ENCODE assay signal across 9 cellular contexts in genomic region chr2:127859712-127860085, GRCh38. TPM values are rescaled to one million over a fixed set of nuclear protein-coding genes. Genes with fewer than 3 reads are reported as not detected.
A peak's percentile ranks its signal among the peaks of the same experiment; 100 is the strongest.
DNase-seq lines count a peak whose midpoint lies in the region; ATAC-seq and TF ChIP-seq lines count a peak whose summit lies in the region.
"Had no signal": no experiment of that assay in that cellular context is flagged by ENCODE, and none has a peak within 500 bp of the region (broad histone marks: within the 10 kb centered on the region; RNA-seq: fewer than 3 reads in every experiment).

No MANE protein-coding gene starts in this region.

- peak overlapping the region; percentile 69 to 88 (median 80) for H3K4me3 Mint-ChIP-seq in CD8-positive, alpha-beta memory T cell

- peaks cover 0 to 31% (median 9%) of the 10 kb centered on the region in 3 donors for H3K36me3 Mint-ChIP-seq in CD8-positive, alpha-beta memory T cell

- peak overlapping the region in 7 of 8 donors; percentile 21 to 88 (median 76) for H3K27ac Mint-ChIP-seq in CD8-positive, alpha-beta memory T cell

- TF ChIP-seq CTCF in hepatocyte (IDR thresholded peaks at IDR 0.05; ENCODE audit: poor library complexity): no peak

- peaks cover 7% of the 10 kb centered on the region for H3K36me3 ChIP-seq in CD8-positive, alpha-beta memory T cell (ENCODE audit: insufficient read depth, low read length)
- no peaks in the 10 kb centered on the region for H3K36me3 ChIP-seq in hepatocyte (replicated peaks; ENCODE audit: insufficient read depth, low read depth)

- peak overlapping the region; percentile 64 for H3K4me2 ChIP-seq in hepatocyte

- peak; percentile 49 to 78 (median 53) for DNase-seq in CD8-positive, alpha-beta memory T cell
- DNase-seq in NCI-H2171 (lab: John Stamatoyannopoulos, UW): peak; percentile 27
- DNase-seq in activated T-cell treated with anti-CD3 and anti-CD28 coated beads, Interleukin-2, amount 50 U/mL, for 1 hour: peak; percentile 75
- peak; percentile 93 for DNase-seq in hepatocyte (ENCODE audit: low spot score)
- DNase-seq in stimulated activated CD4-positive, alpha-beta T cell treated with anti-CD3 and anti-CD28 coated beads, Interleukin-2, amount 100 ng/mL, for 48 hours: peak; percentile 28 to 46
- DNase-seq in sciatic nerve (ENCODE audit: low spot score): no peak

- H3K4me1 Mint-ChIP-seq in CD8-positive, alpha-beta memory T cell: peaks cover 25 to 37% (median 27%) of the 10 kb centered on the region in 3 donors

- WGBS in hepatocyte (ENCODE audit: low lambda C conversion rate, missing lambda C conversion rate): 8% methylated on average over 8 of the region's 8 CpGs

- H3K27ac ChIP-seq in CD8-positive, alpha-beta memory T cell (ENCODE audit: low read depth, low read length): no peak overlapping the region
- H3K27ac ChIP-seq in hepatocyte: peak overlapping the region; percentile 33
- H3K27ac ChIP-seq: thoracic aorta had no signal

- POLR2A ChIA-PET in CD8-positive, alpha-beta memory T cell (lab: Charles Lee): interaction anchor here (0.6 kb wide), 1 partner anchor 367 kb away, joined by 4 read pairs; no protein-coding TSS in a partner anchor

- intact Hi-C loops in sciatic nerve (cut with DNase I): no loop called here

- no peaks in the 10 kb centered on the region for H3K27me3 ChIP-seq in CD8-positive, alpha-beta memory T cell (ENCODE audit: insufficient read depth, low read length, poor library complexity, severe bottlenecking)
- no peaks in the 10 kb centered on the region for H3K27me3 ChIP-seq in hepatocyte

- H3K4me3 ChIP-seq in CD8-positive, alpha-beta memory T cell (ENCODE audit: low read length): no peak overlapping the region
- no peak overlapping the region for H3K4me3 ChIP-seq in hepatocyte
- H3K4me3 ChIP-seq: thoracic aorta had no signal

- H4K20me1 ChIP-seq in hepatocyte (ENCODE audit: insufficient read depth, poor library complexity, severe bottlenecking): peaks cover 19% of the 10 kb centered on the region

- H3K9me3 Mint-ChIP-seq in CD8-positive, alpha-beta memory T cell: no peaks in the 10 kb centered on the region

- no peak overlapping the region for H2AFZ ChIP-seq in hepatocyte

- H3K9me2 ChIP-seq in hepatocyte (replicated peaks; ENCODE audit: insufficient read depth): no peaks in the 10 kb centered on the region

- no peaks in the 10 kb centered on the region for H3K9me3 ChIP-seq in CD8-positive, alpha-beta memory T cell (ENCODE audit: low read length)
- H3K9me3 ChIP-seq in hepatocyte (ENCODE audit: low read depth): no peaks in the 10 kb centered on the region
- H3K9me3 ChIP-seq: thoracic aorta had no signal

- H3K4me1 ChIP-seq in CD8-positive, alpha-beta memory T cell (ENCODE audit: insufficient read depth, low read length): peaks cover 35% of the 10 kb centered on the region
- peaks cover 22% of the 10 kb centered on the region for H3K4me1 ChIP-seq in hepatocyte (ENCODE audit: insufficient read depth)

- no peak for ATAC-seq in sciatic nerve
- no peak for ATAC-seq in HG02852 (IDR thresholded peaks at IDR 0.05; ENCODE audit: unreplicated experiment)
- ATAC-seq in HG03342 (IDR thresholded peaks at IDR 0.05; ENCODE audit: unreplicated experiment): no peak

- CTCF ChIA-PET in CD8-positive, alpha-beta memory T cell (lab: Charles Lee): no interaction called here

- H3K27me3 Mint-ChIP-seq in CD8-positive, alpha-beta memory T cell: no peaks in the 10 kb centered on the region

- peaks cover 34% of the 10 kb centered on the region for H3K79me2 ChIP-seq in hepatocyte

RNA-seq across cellular contexts. Expression of gene POLR2D, which starts 1.7 kb away (rescaled TPM):
- 10 to 100 TPM; 92.3 to 96.4 TPM for total RNA-seq in CD8-positive, alpha-beta memory T cell
- 38.7 TPM for polyA plus RNA-seq in CD8-positive, alpha-beta memory T cell
- total RNA-seq in hepatocyte (19.9 and 25.2 TPM in 2 replicates), sciatic nerve (19.4 TPM)
- polyA plus RNA-seq in hepatocyte: 22.0 and 31.4 TPM in 2 replicates

RNA-seq across cellular contexts. Expression of gene AMMECR1L, which starts 26.1 kb away (rescaled TPM):
- total RNA-seq in CD8-positive, alpha-beta memory T cell: 10 to 100 TPM; 23.4 to 24.0 TPM
- 8.7 TPM for polyA plus RNA-seq in CD8-positive, alpha-beta memory T cell
- total RNA-seq in hepatocyte: 10.1 and 14.7 TPM in 2 replicates
- 8.1 and 9.3 TPM in 2 replicates for polyA plus RNA-seq in hepatocyte
- 15.9 TPM for total RNA-seq in sciatic nerve

RNA-seq across cellular contexts. Expression of gene WDR33, which starts 48.7 kb away (rescaled TPM):
- total RNA-seq in CD8-positive, alpha-beta memory T cell: 10 to 100 TPM; 84.8 to 88.1 TPM
- 51.6 TPM for polyA plus RNA-seq in CD8-positive, alpha-beta memory T cell
- total RNA-seq in hepatocyte: 36.2 and 47.5 TPM in 2 replicates
- 33.5 and 43.3 TPM in 2 replicates for polyA plus RNA-seq in hepatocyte
- 60.9 TPM for total RNA-seq in sciatic nerve
